32 cellular contexts compared by ENCODE assay signal in genomic region chr3:155248531-155249187, GRCh38. TPM values are rescaled to one million over a fixed set of nuclear protein-coding genes. Genes with fewer than 3 reads are reported as not detected.
"Had no signal": no experiment of that assay in that cellular context is flagged by ENCODE, and none has a peak within 500 bp of the region (broad histone marks: within the 10 kb centered on the region; RNA-seq: fewer than 3 reads in every experiment).

No MANE protein-coding gene starts in this region.

- H3K27me3 ChIP-seq: left lung, pancreas, spleen, tibial nerve, uterus had no signal

- FAIRE-seq: islet of Langerhans, kidney, pancreas had no signal

- H3K27ac ChIP-seq: left lung, lower lobe of right lung, pancreas, prostate gland, skin epidermis, spleen, tibial nerve, uterus had no signal

- H3K9me3 ChIP-seq: pancreas, prostate gland, uterus had no signal

- H3K4me1 ChIP-seq: left lung, lower lobe of right lung, pancreas, prostate gland, spleen, tibial nerve, uterus had no signal

- H3K4me1 Mint-ChIP-seq: immature natural killer cell; naive thymus-derived CD8-positive, alpha-beta T cell; nephron; stimulated activated memory B cell treated with anti-CD40 and anti-IgM and Interleukin-4, amounts not matched to agents 10 μg/mL and 1 μg/mL and 100 μg/mL, for 72 hours; stimulated activated naive CD8-positive, alpha-beta T cell treated with anti-CD3 and anti-CD28 coated beads, Interleukin-15, amount 100 ng/mL, for 72 hours had no signal

- H3K4me3 Mint-ChIP-seq: immature natural killer cell; naive thymus-derived CD8-positive, alpha-beta T cell; nephron; neural crest cell; stimulated activated memory B cell treated with anti-CD40 and anti-IgM and Interleukin-4, amounts not matched to agents 10 μg/mL and 1 μg/mL and 100 μg/mL, for 72 hours; stimulated activated naive CD8-positive, alpha-beta T cell treated with anti-CD3 and anti-CD28 coated beads, Interleukin-15, amount 100 ng/mL, for 72 hours; type B pancreatic cell had no signal

- H3K36me3 Mint-ChIP-seq: immature natural killer cell; naive thymus-derived CD8-positive, alpha-beta T cell; stimulated activated memory B cell treated with anti-CD40 and anti-IgM and Interleukin-4, amounts not matched to agents 10 μg/mL and 1 μg/mL and 100 μg/mL, for 72 hours; type B pancreatic cell had no signal

- H3K27ac Mint-ChIP-seq: immature natural killer cell; naive thymus-derived CD8-positive, alpha-beta T cell; nephron; stimulated activated memory B cell treated with anti-CD40 and anti-IgM and Interleukin-4, amounts not matched to agents 10 μg/mL and 1 μg/mL and 100 μg/mL, for 72 hours; stimulated activated naive CD8-positive, alpha-beta T cell treated with anti-CD3 and anti-CD28 coated beads, Interleukin-15, amount 100 ng/mL, for 72 hours; type B pancreatic cell had no signal

- H3K4me3 ChIP-seq: left lung, lower lobe of right lung, pancreas, prostate gland, skin epidermis, spleen, tibial nerve, uterus had no signal

- H3K36me3 ChIP-seq: left lung, lower lobe of right lung, pancreas, prostate gland, spleen, tibial nerve, uterus had no signal

- H3K9me3 Mint-ChIP-seq: neural crest cell; stimulated activated memory B cell treated with anti-CD40 and anti-IgM and Interleukin-4, amounts not matched to agents 10 μg/mL and 1 μg/mL and 100 μg/mL, for 72 hours; stimulated activated naive CD8-positive, alpha-beta T cell treated with anti-CD3 and anti-CD28 coated beads, Interleukin-15, amount 100 ng/mL, for 72 hours; type B pancreatic cell had no signal

- DNase-seq: immature natural killer cell; kidney; left colon; left lung; lower lobe of right lung; mammary epithelial cell; mesenchymal stem cell; naive thymus-derived CD8-positive, alpha-beta T cell; nucleus accumbens; pancreas; posterior cingulate gyrus; retina; right cardiac atrium; spleen; stimulated activated CD4-positive, alpha-beta T cell treated with anti-CD3 and anti-CD28 coated beads, Interleukin-4, amount 100 ng/mL, for 24 hours; stimulated activated naive CD4-positive, alpha-beta T cell treated with Interleukin-2 at 50 U/mL for 16 hours; stimulated activated naive CD8-positive, alpha-beta T cell treated with anti-CD3 and anti-CD28 coated beads, Interleukin-15, amount 100 ng/mL, for 72 hours; substantia nigra; uterus had no signal

- H3K27me3 Mint-ChIP-seq: naive thymus-derived CD8-positive, alpha-beta T cell; stimulated activated memory B cell treated with anti-CD40 and anti-IgM and Interleukin-4, amounts not matched to agents 10 μg/mL and 1 μg/mL and 100 μg/mL, for 72 hours; stimulated activated naive CD8-positive, alpha-beta T cell treated with anti-CD3 and anti-CD28 coated beads, Interleukin-15, amount 100 ng/mL, for 72 hours; type B pancreatic cell had no signal

- ATAC-seq: left colon; left lung; lower lobe of right lung; naive thymus-derived CD8-positive, alpha-beta T cell; pancreas; right cardiac atrium; sciatic nerve; stimulated activated memory B cell treated with anti-CD40 and anti-IgM and Interleukin-4, amounts not matched to agents 10 μg/mL and 1 μg/mL and 100 μg/mL, for 72 hours; stimulated activated naive CD8-positive, alpha-beta T cell treated with anti-CD3 and anti-CD28 coated beads, Interleukin-15, amount 100 ng/mL, for 72 hours had no signal

RNA-seq across cellular contexts. Expression of gene STRIT1, which starts 44.8 kb away (rescaled TPM):
- total RNA-seq: kidney; left colon; left lung; liver; lower lobe of right lung; mammary epithelial cell; naive thymus-derived CD8-positive, alpha-beta T cell; neural crest cell; osteoblast; pancreas; sciatic nerve; spleen; temporal lobe; tibial nerve; ureter; uterus had no signal
- polyA plus RNA-seq: immature natural killer cell; liver; mammary epithelial cell; naive thymus-derived CD8-positive, alpha-beta T cell had no signal
